1 cellular context compared by ENCODE assay signal in genomic region chr18:13061630-13062189, GRCh38.
TF ChIP-seq lines count a peak whose summit lies in the region.

No MANE protein-coding gene starts in this region.

TF ChIP-seq in GM23338, 12 proteins besides CTCF, POLR2A, EP300 and RAD21 (continued from another document):
- TF ChIP-seq ZNF462 (CRISPR knock-in tag; IDR thresholded peaks at IDR 0.05) (no peak), EZH2phosphoT487 (IDR thresholded peaks at IDR 0.05; ENCODE audit: unreplicated experiment) (no peak), POLR2AphosphoS5 (IDR thresholded peaks at IDR 0.05; ENCODE audit: low read depth) (no peak), ZNF114 (CRISPR knock-in tag; IDR thresholded peaks at IDR 0.05) (no peak)
